In genomic region chr2:221908518-221908917, GRCh38 we compare ENCODE assay signal across 28 cellular contexts.
"Had no signal": no experiment of that assay in that cellular context is flagged by ENCODE, and none has a peak within 500 bp of the region (broad histone marks: within the 10 kb centered on the region; RNA-seq: fewer than 3 reads in every experiment).

No MANE protein-coding gene starts in this region.

- DNase-seq: activated CD4-positive, alpha-beta memory T cell treated with anti-CD3 and anti-CD28 coated beads for 36 hours; activated CD4-positive, alpha-beta T cell treated with anti-CD3 and anti-CD28 coated beads for 36 hours; activated CD4-positive, alpha-beta T cell treated with anti-CD3 and anti-CD28 coated beads, Interleukin-2, amount 10 ng/mL, durations not matched to agents 24 days and 14 days; activated CD4-positive, CD25-positive, alpha-beta regulatory T cell; activated CD4-positive, CD25-positive, alpha-beta regulatory T cell treated with anti-CD3 and anti-CD28 coated beads, Interleukin-2, amount 50 U/mL, for 72 hours; activated CD8-positive, alpha-beta memory T cell treated with anti-CD3 and anti-CD28 coated beads, Interleukin-2, amount 10 ng/mL, durations not matched to agents 7 days and 5 days; activated CD8-positive, alpha-beta memory T cell treated with anti-CD3 and anti-CD28 coated beads, Interleukin-2, amount 50 U/mL, for 4 hours; activated CD8-positive, alpha-beta T cell treated with anti-CD3 and anti-CD28 coated beads, Interleukin-2, amount 10 ng/mL, durations not matched to agents 7 days and 5 days; activated effector memory CD4-positive, alpha-beta T cell treated with anti-CD3 and anti-CD28 coated beads, Interleukin-2, amount 50 U/mL, for 16 hours; activated naive CD4-positive, alpha-beta T cell treated with anti-CD3 and anti-CD28 coated beads for 36 hours; activated naive CD8-positive, alpha-beta T cell treated with anti-CD3 and anti-CD28 coated beads for 36 hours; activated naive CD8-positive, alpha-beta T cell treated with anti-CD3 and anti-CD28 coated beads, Interleukin-2, amount 50 U/mL, for 24 hours; activated T-cell treated with anti-CD3 and anti-CD28 coated beads, Interleukin-2, amount 50 U/mL, for 1 hour; activated T-cell treated with anti-CD3 and anti-CD28 coated beads, Interleukin-2, amount 50 U/mL, for 48 hours; adrenal gland; central memory CD4-positive, alpha-beta T cell; cerebellar nuclear complex; colonic mucosa; effector CD8-positive, alpha-beta T cell; foreskin fibroblast; head of caudate nucleus; T-helper 1 cell; T-helper 17 cell; T1000 had no signal

- ATAC-seq: activated CD4-positive, alpha-beta T cell treated with anti-CD3 and anti-CD28 coated beads for 36 hours; activated CD8-positive, alpha-beta memory T cell treated with anti-CD3 and anti-CD28 coated beads, Interleukin-2, amount 10 ng/mL, durations not matched to agents 7 days and 5 days; activated CD8-positive, alpha-beta T cell treated with anti-CD3 and anti-CD28 coated beads, Interleukin-2, amount 10 ng/mL, durations not matched to agents 7 days and 5 days; activated naive CD8-positive, alpha-beta T cell treated with anti-CD3 and anti-CD28 coated beads, Interleukin-2, amount 50 U/mL, for 24 hours; esophagus mucosa; T-helper 17 cell had no signal

- H3K4me3 ChIP-seq: adrenal gland, ascending aorta, breast epithelium, cardiac muscle cell, colonic mucosa had no signal

- H3K9me3 ChIP-seq: ascending aorta, breast epithelium, colonic mucosa had no signal

- H3K4me1 ChIP-seq: adrenal gland, ascending aorta, breast epithelium, colonic mucosa had no signal

- H3K27me3 ChIP-seq: adrenal gland, ascending aorta, breast epithelium, cardiac muscle cell, colonic mucosa had no signal

- H3K27ac ChIP-seq: adrenal gland, ascending aorta, breast epithelium, cardiac muscle cell, colonic mucosa had no signal

- H3K36me3 ChIP-seq: adrenal gland, ascending aorta, breast epithelium, cardiac muscle cell, colonic mucosa had no signal
